7 cellular contexts compared by ENCODE assay signal in the genomic region with DNA sequence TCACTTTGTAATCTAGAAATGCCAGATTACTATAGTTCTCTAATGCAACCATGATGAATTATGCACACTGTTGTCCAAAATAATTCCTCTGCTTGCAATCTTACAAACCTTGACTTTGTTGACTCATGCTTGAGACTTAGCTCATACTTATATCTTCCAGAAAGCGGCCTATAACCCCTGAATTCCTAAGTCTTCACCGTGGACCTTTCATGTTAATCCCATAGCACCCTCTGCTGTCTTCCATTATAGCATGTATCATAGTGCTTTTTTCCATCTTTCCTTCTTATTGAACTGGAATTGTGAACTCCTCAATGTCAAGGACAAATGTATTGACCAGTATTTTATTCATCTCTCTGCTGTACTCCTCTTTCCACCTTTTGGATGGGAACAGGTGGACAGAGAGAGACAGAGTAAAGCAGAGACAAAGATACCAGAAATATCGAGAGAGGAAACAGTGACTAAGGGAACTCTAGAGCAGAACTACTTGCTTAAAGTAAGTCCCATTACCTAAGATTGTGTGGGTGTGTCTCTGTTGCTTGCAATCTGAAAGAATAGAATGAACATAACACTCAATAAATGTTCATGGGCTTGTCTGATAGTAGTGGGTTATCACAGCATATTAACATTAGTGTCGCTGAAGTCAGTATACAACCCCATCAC.
DNase-seq lines count a peak whose midpoint lies in the region; ATAC-seq and TF ChIP-seq lines count a peak whose summit lies in the region.

No MANE protein-coding gene starts in this region.

- no peaks in the 10 kb centered on the region for H3K36me3 Mint-ChIP-seq in activated naive CD4-positive, alpha-beta T cell treated with anti-CD3 and anti-CD28 coated beads for 36 hours (ENCODE audit: low read depth)

- no peaks in the 10 kb centered on the region; a peak in 2 of 4 replicates for H3K4me1 ChIP-seq in SK-N-SH (ENCODE audit: control insufficient read depth in 1 of 2, insufficient read depth in 2 of 2, low read depth in 1 of 2, low read length in 1 of 2)
- H3K4me1 ChIP-seq in heart right ventricle = peaks cover 0 to 29% (median 5%) of the 10 kb centered on the region in 9 donors
- H3K4me1 ChIP-seq in suprapubic skin = peaks cover 19% of the 10 kb centered on the region

- intact Hi-C loops in heart right ventricle (cut with DNase I) = loop anchor here (2.0 to 10.0 kb wide), 11 partner anchors 50 to 207 kb away; a partner anchor contains a TSS
- intact Hi-C loops in activated naive CD4-positive, alpha-beta T cell treated with anti-CD3 and anti-CD28 coated beads for 36 hours (cut with micrococcal nuclease) = no loop called here

- H3K9me3 Mint-ChIP-seq in activated naive CD4-positive, alpha-beta T cell treated with anti-CD3 and anti-CD28 coated beads for 36 hours = peaks cover 5% of the 10 kb centered on the region

- H3K27me3 Mint-ChIP-seq in activated naive CD4-positive, alpha-beta T cell treated with anti-CD3 and anti-CD28 coated beads for 36 hours (ENCODE audit: low read depth) = no peaks in the 10 kb centered on the region

- POLR2A ChIA-PET in SK-N-SH (lab: Yijun Ruan, JAX) = no interaction called here

- WGBS in SK-N-SH (ENCODE audit: low lambda C conversion rate) = 66% methylated on average over 4 of the region's 4 CpGs
- 54 to 68% methylated on average over 4 of the region's 4 CpGs for WGBS in heart right ventricle, 2 donors
- WGBS in suprapubic skin = 67% methylated on average over 4 of the region's 4 CpGs

- no peaks in the 10 kb centered on the region for H3K36me3 ChIP-seq in SK-N-SH (replicated peaks in 1 of 2; ENCODE audit: control insufficient read depth in 1 of 2, insufficient read depth in 2 of 2, low read length in 1 of 2)
- H3K36me3 ChIP-seq in heart right ventricle = no peaks in the 10 kb centered on the region
- H3K36me3 ChIP-seq in suprapubic skin = no peaks in the 10 kb centered on the region

- peak; percentile 84 for DNase-seq in HT-29 (ENCODE audit: low spot score)
- DNase-seq in SK-N-SH = peak; percentile 29
- DNase-seq in heart right ventricle = no peak
- DNase-seq in suprapubic skin (ENCODE audit: low spot score in 2 of 2) = no peak
- no peak for DNase-seq in activated naive CD4-positive, alpha-beta T cell treated with anti-CD3 and anti-CD28 coated beads for 36 hours

- no peak overlapping the region for H3K4me3 Mint-ChIP-seq in activated naive CD4-positive, alpha-beta T cell treated with anti-CD3 and anti-CD28 coated beads for 36 hours

- TF ChIP-seq RAD21 in SK-N-SH (IDR thresholded peaks at IDR 0.05; ENCODE audit: low read length) = peak; percentile 92

- no peak overlapping the region for H3K4me2 ChIP-seq in SK-N-SH

- H3K79me2 ChIP-seq in SK-N-SH (ENCODE audit: insufficient read depth) = no peaks in the 10 kb centered on the region

- no peaks in the 10 kb centered on the region for H3K4me1 Mint-ChIP-seq in activated naive CD4-positive, alpha-beta T cell treated with anti-CD3 and anti-CD28 coated beads for 36 hours (ENCODE audit: low read depth)

- TF ChIP-seq CTCF in SK-N-SH (IDR thresholded peaks at IDR 0.05) (peak; percentile 71), heart right ventricle (IDR thresholded peaks at IDR 0.05) (peak; percentile 31 to 76 (median 60)), suprapubic skin (IDR thresholded peaks at IDR 0.05) (peak; percentile 13 to 24)

- H4K20me1 ChIP-seq in SK-N-SH (ENCODE audit: insufficient read depth) = no peaks in the 10 kb centered on the region

- no peak overlapping the region for H2AFZ ChIP-seq in SK-N-SH (ENCODE audit: low read depth)

- CTCF ChIA-PET in SK-N-SH (lab: Yijun Ruan, JAX) = interaction anchor here (0.6 to 1.7 kb wide), 16 partner anchors 11 to 187 kb away, joined by 3 to 31 read pairs (median 4); a partner anchor contains a TSS
- CTCF ChIA-PET in activated naive CD4-positive, alpha-beta T cell treated with anti-CD3 and anti-CD28 coated beads for 36 hours (lab: Charles Lee) = interaction anchor here (0.7 kb wide), 1 partner anchor 666 kb away, joined by 3 read pairs; no protein-coding TSS in a partner anchor

- no peaks in the 10 kb centered on the region for H3K9me3 ChIP-seq in SK-N-SH
- peaks cover 0 to 4% (median 0%) of the 10 kb centered on the region in 11 donors for H3K9me3 ChIP-seq in heart right ventricle
- no peaks in the 10 kb centered on the region for H3K9me3 ChIP-seq in suprapubic skin

- H3K27ac Mint-ChIP-seq in activated naive CD4-positive, alpha-beta T cell treated with anti-CD3 and anti-CD28 coated beads for 36 hours = no peak overlapping the region

- TF ChIP-seq EP300 in SK-N-SH (IDR thresholded peaks at IDR 0.05; ENCODE audit: borderline replicate concordance in 1 of 2, low read depth in 1 of 2, low read length in 1 of 2) (no peak), suprapubic skin (IDR thresholded peaks at IDR 0.05) (no peak)

- H3K27ac ChIP-seq in SK-N-SH (ENCODE audit: low read depth in 2 of 2, low read length in 1 of 2) (no peak overlapping the region), heart right ventricle (no peak overlapping the region), suprapubic skin (no peak overlapping the region)

- ATAC-seq in heart right ventricle = peak in 6 of 8 donors; percentile 52 to 72 (median 59)
- ATAC-seq in HG02840 (IDR thresholded peaks at IDR 0.05; ENCODE audit: low FRiP score, unreplicated experiment) = no peak
- no peak for ATAC-seq in GM18505 (IDR thresholded peaks at IDR 0.05; ENCODE audit: unreplicated experiment)

- H3K4me3 ChIP-seq in SK-N-SH (ENCODE audit: low read depth in 2 of 2, low read length in 1 of 2) (no peak overlapping the region; a peak in 1 of 4 replicates), heart right ventricle (no peak overlapping the region), suprapubic skin (no peak overlapping the region)

- H3K9ac ChIP-seq in SK-N-SH = no peak overlapping the region

- H3K27me3 ChIP-seq in SK-N-SH (ENCODE audit: insufficient read depth) = no peaks in the 10 kb centered on the region
- H3K27me3 ChIP-seq in heart right ventricle = no peaks in the 10 kb centered on the region
- H3K27me3 ChIP-seq in suprapubic skin = no peaks in the 10 kb centered on the region

- H3K9me2 ChIP-seq in SK-N-SH = no peaks in the 10 kb centered on the region

- TF ChIP-seq POLR2A in suprapubic skin (IDR thresholded peaks at IDR 0.05) (no peak), GM18505 (IDR thresholded peaks at IDR 0.05; ENCODE audit: borderline replicate concordance, extremely low read depth, insufficient read depth, insufficient read length) (no peak)

- no peaks in the 10 kb centered on the region for H3F3A ChIP-seq in SK-N-SH (replicated peaks; ENCODE audit: insufficient read depth)

TF ChIP-seq in SK-N-SH, 30 proteins besides CTCF, POLR2A, EP300 and RAD21:
- TF ChIP-seq TCF12 (IDR thresholded peaks at IDR 0.05) (no peak), TEAD4 (IDR thresholded peaks at IDR 0.05; ENCODE audit: borderline replicate concordance, insufficient read depth) (no peak), NFIC (IDR thresholded peaks at IDR 0.05; ENCODE audit: borderline replicate concordance) (no peak), SMC3 (IDR thresholded peaks at IDR 0.05; ENCODE audit: low read depth, low read length) (peak; percentile 91), ELF1 (IDR thresholded peaks at IDR 0.05) (no peak), POLR2AphosphoS5 (IDR thresholded peaks at IDR 0.05; ENCODE audit: low read depth, low read length) (no peak), RFX5 (IDR thresholded peaks at IDR 0.05; ENCODE audit: low read length) (no peak)
- TF ChIP-seq, protein P1, sequence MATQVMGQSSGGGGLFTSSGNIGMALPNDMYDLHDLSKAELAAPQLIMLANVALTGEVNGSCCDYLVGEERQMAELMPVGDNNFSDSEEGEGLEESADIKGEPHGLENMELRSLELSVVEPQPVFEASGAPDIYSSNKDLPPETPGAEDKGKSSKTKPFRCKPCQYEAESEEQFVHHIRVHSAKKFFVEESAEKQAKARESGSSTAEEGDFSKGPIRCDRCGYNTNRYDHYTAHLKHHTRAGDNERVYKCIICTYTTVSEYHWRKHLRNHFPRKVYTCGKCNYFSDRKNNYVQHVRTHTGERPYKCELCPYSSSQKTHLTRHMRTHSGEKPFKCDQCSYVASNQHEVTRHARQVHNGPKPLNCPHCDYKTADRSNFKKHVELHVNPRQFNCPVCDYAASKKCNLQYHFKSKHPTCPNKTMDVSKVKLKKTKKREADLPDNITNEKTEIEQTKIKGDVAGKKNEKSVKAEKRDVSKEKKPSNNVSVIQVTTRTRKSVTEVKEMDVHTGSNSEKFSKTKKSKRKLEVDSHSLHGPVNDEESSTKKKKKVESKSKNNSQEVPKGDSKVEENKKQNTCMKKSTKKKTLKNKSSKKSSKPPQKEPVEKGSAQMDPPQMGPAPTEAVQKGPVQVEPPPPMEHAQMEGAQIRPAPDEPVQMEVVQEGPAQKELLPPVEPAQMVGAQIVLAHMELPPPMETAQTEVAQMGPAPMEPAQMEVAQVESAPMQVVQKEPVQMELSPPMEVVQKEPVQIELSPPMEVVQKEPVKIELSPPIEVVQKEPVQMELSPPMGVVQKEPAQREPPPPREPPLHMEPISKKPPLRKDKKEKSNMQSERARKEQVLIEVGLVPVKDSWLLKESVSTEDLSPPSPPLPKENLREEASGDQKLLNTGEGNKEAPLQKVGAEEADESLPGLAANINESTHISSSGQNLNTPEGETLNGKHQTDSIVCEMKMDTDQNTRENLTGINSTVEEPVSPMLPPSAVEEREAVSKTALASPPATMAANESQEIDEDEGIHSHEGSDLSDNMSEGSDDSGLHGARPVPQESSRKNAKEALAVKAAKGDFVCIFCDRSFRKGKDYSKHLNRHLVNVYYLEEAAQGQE (IDR thresholded peaks at IDR 0.05; ENCODE audit: low read depth, low read length) = no peak
- TF ChIP-seq, protein P2, sequence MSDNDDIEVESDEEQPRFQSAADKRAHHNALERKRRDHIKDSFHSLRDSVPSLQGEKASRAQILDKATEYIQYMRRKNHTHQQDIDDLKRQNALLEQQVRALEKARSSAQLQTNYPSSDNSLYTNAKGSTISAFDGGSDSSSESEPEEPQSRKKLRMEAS (IDR thresholded peaks at IDR 0.05; ENCODE audit: low read depth) = no peak
TF ChIP-seq in SK-N-SH: peak in this region for 1.

Comparison
In these comparisons a context has a peak if more than half of its experiments do, and no peak if none do; other contexts are left out.
1. DNase-seq: peak in HT-29 (single experiment) and SK-N-SH (single experiment); none in heart right ventricle (0 of 2), suprapubic skin (0 of 2) and activated naive CD4-positive, alpha-beta T cell treated with anti-CD3 and anti-CD28 coated beads for 36 hours (single experiment).
2. CTCF ChIP-seq: peak in every context shown above with its lines; median percentile 71 in SK-N-SH; 60 in heart right ventricle; 18 in suprapubic skin.
3. ATAC-seq: peak in heart right ventricle (6 of 8); none in HG02840 (single experiment) and GM18505 (single experiment).